In the genomic region with DNA sequence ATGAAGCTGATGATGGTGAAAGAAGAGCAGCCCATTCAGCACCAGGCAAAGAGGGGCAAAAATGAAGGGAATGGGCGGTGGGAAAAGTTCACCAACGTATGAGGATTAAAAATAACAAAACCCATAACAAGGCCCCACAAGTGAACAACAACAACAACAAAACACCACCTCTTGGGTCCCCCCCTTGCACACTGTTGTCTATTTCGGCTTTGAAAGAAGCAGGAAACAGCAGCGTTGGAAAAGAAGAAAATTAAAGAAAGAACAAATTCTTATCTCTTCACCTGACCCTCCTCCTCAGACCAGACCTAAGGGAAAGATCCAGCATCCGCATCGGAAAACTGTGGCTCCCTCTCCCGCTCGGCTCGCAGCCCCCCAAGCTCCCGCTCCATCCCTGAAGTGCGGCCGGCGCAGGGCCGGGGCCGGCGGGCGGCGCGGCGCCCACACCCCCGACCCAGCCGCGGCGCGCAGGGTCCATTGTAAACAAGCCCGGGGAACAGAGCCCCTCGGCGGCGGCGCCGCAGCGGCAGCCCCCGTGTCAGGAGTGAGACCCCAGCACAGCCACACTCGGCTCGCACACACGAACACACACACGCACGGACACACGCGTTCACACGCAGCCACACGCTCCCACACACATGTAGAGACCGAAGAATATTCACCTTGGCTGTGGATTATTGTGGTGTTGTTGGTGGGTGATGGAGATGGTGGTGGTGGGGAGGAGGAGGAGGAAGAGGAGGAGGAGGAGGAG, we compare ENCODE assay signal across 8 cellular contexts. TPM values are rescaled to one million over a fixed set of nuclear protein-coding genes. Genes with fewer than 3 reads are reported as not detected.
A peak's percentile ranks its signal among the peaks of the same experiment; 100 is the strongest.
DNase-seq lines count a peak whose midpoint lies in the region; ATAC-seq lines count a peak whose summit lies in the region.

No MANE protein-coding gene starts in this region.

- H3K9me3 ChIP-seq in iPS-18a (ENCODE audit: control insufficient read depth, low read depth, low read length): no peaks in the 10 kb centered on the region

- no peaks in the 10 kb centered on the region for H3K36me3 ChIP-seq in iPS-18a (ENCODE audit: control insufficient read depth, low read depth, low read length)

- in situ Hi-C loops in KBM-7 (cut with MboI; ENCODE audit: low pct_unique_long_range_greater_than_20kb, low sequenced_read_pairs): no loop called here

- peak overlapping the region; percentile 99 for H3K9ac ChIP-seq in iPS-18a (ENCODE audit: low read length)

- DNase-seq in GM03348 (ENCODE audit: low spot score) (peak; percentile 42), KBM-7 (peak; percentile 20), SKM-1 (lab: John Stamatoyannopoulos, UW; ENCODE audit: unreplicated experiment) (no peak), A172 (ENCODE audit: low spot score) (no peak)

- H3K4me1 ChIP-seq in iPS-18a (ENCODE audit: control insufficient read depth, low read depth, low read length): peaks cover 43% of the 10 kb centered on the region

- ATAC-seq in HG03139 (IDR thresholded peaks at IDR 0.05; ENCODE audit: unreplicated experiment): no peak

- H3K27ac ChIP-seq in angular gyrus (ENCODE audit: low read depth, low read length) (peak overlapping the region; percentile 100), iPS-18a (ENCODE audit: low read length) (peak overlapping the region; percentile 90), skin epidermis (peak overlapping the region; percentile 99 to 100 (median 100))

- H3K4me3 ChIP-seq in iPS-18a (ENCODE audit: low read length) (peak overlapping the region; percentile 92), skin epidermis (peak overlapping the region; percentile 69 to 96 (median 89))

- no peaks in the 10 kb centered on the region for H3K27me3 ChIP-seq in iPS-18a (ENCODE audit: control insufficient read depth, insufficient read depth, low read length)

RNA-seq across cellular contexts. Expression of gene RFX3, which starts 0.5 kb away (rescaled TPM):
- 1.9 and 3.1 TPM in 2 replicates for total RNA-seq in A172 (2014; rRNA removed; shearing (Covaris generic))

Comparison
In these comparisons a context has a peak if more than half of its experiments do, and no peak if none do; other contexts are left out.
1. DNase-seq: peak in GM03348 (single experiment) and KBM-7 (single experiment); none in SKM-1 (single experiment) and A172 (single experiment).
2. Peak in every context shown above with its lines, with median percentiles within 50 percentile points of each other: H3K27ac ChIP-seq.